In the genomic region with DNA sequence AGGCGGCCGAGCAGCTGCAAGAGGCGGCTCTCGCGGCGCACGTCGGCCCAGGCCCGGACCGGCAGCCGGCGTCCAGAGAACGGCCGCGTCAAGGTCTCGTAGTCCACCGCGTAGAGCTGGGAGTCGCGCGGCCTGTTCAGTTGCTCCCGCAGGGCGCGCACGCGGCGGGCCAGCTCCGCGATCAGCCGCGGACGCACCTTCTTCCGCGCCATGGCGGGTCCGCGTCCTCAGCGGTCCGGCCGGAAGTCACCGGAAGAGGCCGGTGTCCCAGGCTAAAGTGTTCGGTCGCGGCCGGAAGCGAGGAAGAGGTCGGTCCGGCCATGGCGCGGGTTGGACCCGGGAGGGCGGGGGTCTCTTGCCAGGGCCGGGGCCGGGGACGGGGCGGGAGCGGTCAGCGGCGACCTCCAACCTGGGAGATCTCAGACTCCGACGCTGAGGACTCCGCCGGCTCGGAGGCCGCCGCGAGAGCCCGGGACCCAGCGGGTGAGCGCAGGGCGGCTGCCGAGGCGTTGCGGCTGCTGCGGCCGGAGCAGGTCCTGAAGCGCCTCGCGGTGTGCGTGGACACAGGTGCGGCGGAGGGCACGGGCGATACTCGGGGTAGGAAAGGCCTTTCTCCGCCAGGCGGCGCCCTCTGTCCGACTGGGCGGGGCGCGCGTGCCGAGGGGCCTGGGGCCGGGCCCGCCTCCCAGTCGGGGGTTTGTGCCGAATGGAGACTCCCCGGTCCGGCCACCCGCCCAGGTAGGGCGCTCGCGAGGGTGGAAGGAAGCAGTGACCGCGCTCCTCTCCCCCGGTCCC, we compare ENCODE assay signal across 8 cellular contexts. TPM values are rescaled to one million over a fixed set of nuclear protein-coding genes. Genes with fewer than 3 reads are reported as not detected.
DNase-seq lines count a peak whose midpoint lies in the region; ATAC-seq and TF ChIP-seq lines count a peak whose summit lies in the region.

Gene MRPS34, minus strand, starts transcription at position 227 of the 795 bp plus-strand sequence. Its CDS starts 15 bp downstream, at position 212.

- CTCF ChIA-PET in BJ (lab: Yijun Ruan, JAX): interaction anchor here (0.6 to 1.9 kb wide), 7 partner anchors 9 to 81 kb away, joined by 3 to 11 read pairs (median 3); partner anchors contain the start of genes MAPK8IP3, NUBP2 and SPSB3

- H3K27ac ChIP-seq in HUES6 (ENCODE audit: low read depth, low read length): peak within 1 kb of the TSS; percentile 94
- H3K27ac ChIP-seq in OCI-LY1 (ENCODE audit: low read depth, low read length, poor library complexity, severe bottlenecking): peak within 1 kb of the TSS; percentile 83
- peak within 1 kb of the TSS; percentile 90 to 91 for H3K27ac ChIP-seq in mucosa of rectum (ENCODE audit: low read depth in 2 of 2, low read length in 2 of 2)

- H3K4me1 ChIP-seq in HUES6 (ENCODE audit: control insufficient read depth, insufficient read depth, low read length): peaks cover 15% of the 10 kb centered on the region
- H3K4me1 ChIP-seq in OCI-LY1 (ENCODE audit: insufficient read depth, low read length, severe bottlenecking): peaks cover 22% of the 10 kb centered on the region
- H3K4me1 ChIP-seq in mucosa of rectum (ENCODE audit: control insufficient read depth in 2 of 2, insufficient read depth in 2 of 2, low read length in 2 of 2): peaks cover 27 to 34% of the 10 kb centered on the region in 2 donors

- H3K4me3 ChIP-seq in BJ (ENCODE audit: low read depth, low read length) (peak within 1 kb of the TSS; percentile 92), HUES6 (ENCODE audit: low read depth, low read length) (peak within 1 kb of the TSS; percentile 99), OCI-LY1 (ENCODE audit: low read depth, low read length, poor library complexity, severe bottlenecking) (peak within 1 kb of the TSS; percentile 85), epithelial cell of proximal tubule (ENCODE audit: low read depth, low read length) (peak within 1 kb of the TSS; percentile 85), mucosa of rectum (ENCODE audit: low read length in 2 of 2) (peak within 1 kb of the TSS; percentile 81 to 88)

- no peak within 1 kb of the TSS for H2AFZ ChIP-seq in OCI-LY1 (ENCODE audit: low read length)

- H3K79me2 ChIP-seq in OCI-LY1 (ENCODE audit: insufficient read depth, low read length): 0 out of 2 replicates have a peak, but pooled peaks cover 3% of the 10 kb centered on the region

- ATAC-seq in GM19324 (IDR thresholded peaks at IDR 0.05; ENCODE audit: low FRiP score, unreplicated experiment): peak; percentile 58

- POLR2A ChIA-PET in BJ (lab: Charles Lee): interaction anchor here (0.6 kb wide), 1 partner anchor 68 kb away, joined by 4 read pairs; no protein-coding TSS in a partner anchor

- peak within 1 kb of the TSS; percentile 98 for H3K9ac ChIP-seq in HUES6 (ENCODE audit: low read length)
- H3K9ac ChIP-seq in OCI-LY1 (ENCODE audit: low read length): peak within 1 kb of the TSS; percentile 88
- peak within 1 kb of the TSS; percentile 78 to 79 for H3K9ac ChIP-seq in mucosa of rectum (ENCODE audit: low read depth in 1 of 2, low read length in 2 of 2)

- H3F3A ChIP-seq in OCI-LY1 (ENCODE audit: insufficient read depth, low read length): no peaks in the 10 kb centered on the region

- H3K9me2 ChIP-seq in OCI-LY1 (ENCODE audit: low read depth, low read length): no peaks in the 10 kb centered on the region

- H3K4me2 ChIP-seq in OCI-LY1 (ENCODE audit: low read length): peak within 1 kb of the TSS; percentile 91

- H3K36me3 ChIP-seq in BJ (ENCODE audit: control insufficient read depth, insufficient read depth, low read length) (peaks cover 35% of the 10 kb centered on the region), HUES6 (ENCODE audit: control insufficient read depth, insufficient read depth, low read length) (peaks cover 46% of the 10 kb centered on the region), OCI-LY1 (ENCODE audit: insufficient read depth, low read length) (peaks cover 43% of the 10 kb centered on the region), mucosa of rectum (ENCODE audit: control insufficient read depth in 2 of 2, insufficient read depth in 2 of 2, low read length in 2 of 2) (peaks cover 19 to 32% of the 10 kb centered on the region in 2 donors)

- H3K9me3 ChIP-seq in HUES6 (ENCODE audit: control insufficient read depth, insufficient read depth, low read depth, low read length) (no peaks in the 10 kb centered on the region), OCI-LY1 (ENCODE audit: low read length) (no peaks in the 10 kb centered on the region), mucosa of rectum (ENCODE audit: control insufficient read depth in 2 of 2, low read length in 2 of 2) (no peaks in the 10 kb centered on the region)

- DNase-seq in BJ (ENCODE audit: low read depth) (no peak), activated T-cell treated with anti-CD3 and anti-CD28 coated beads for 4 hours (peak; percentile 68), epithelial cell of proximal tubule (ENCODE audit: low read depth) (no peak)
- DNase-seq in stimulated activated CD8-positive, alpha-beta memory T cell treated with anti-CD3 and anti-CD28 coated beads, Interleukin-4, amount 100 ng/mL, for 4 hours (ENCODE audit: low read depth in 2 of 2, low spot score in 1 of 2): peak; percentile 53

- TF ChIP-seq CTCF in BJ (IDR thresholded peaks at IDR 0.05; ENCODE audit: insufficient read depth, low read depth, low read length) (peak; percentile 62), OCI-LY1 (IDR thresholded peaks at IDR 0.05; ENCODE audit: low read length) (peak; percentile 83), epithelial cell of proximal tubule (conservative IDR thresholded peaks at IDR 0.05; ENCODE audit: low read depth, low read length) (peak; percentile 66)

- no peaks in the 10 kb centered on the region for H4K20me1 ChIP-seq in OCI-LY1 (ENCODE audit: insufficient read depth, low read length)

- H3K27me3 ChIP-seq in BJ (ENCODE audit: control insufficient read depth, insufficient read depth, low read length): no peaks in the 10 kb centered on the region
- H3K27me3 ChIP-seq in HUES6 (ENCODE audit: control insufficient read depth, insufficient read depth, low read length): no peaks in the 10 kb centered on the region
- H3K27me3 ChIP-seq in OCI-LY1 (ENCODE audit: insufficient read depth, low read length): no peaks in the 10 kb centered on the region
- H3K27me3 ChIP-seq in mucosa of rectum (ENCODE audit: control insufficient read depth in 2 of 2, insufficient read depth in 2 of 2, low read length in 2 of 2): no peaks in the 10 kb centered on the region

RNA-seq across cellular contexts. Expression of gene MRPS34, which starts in this region (rescaled TPM):
- 64.2 and 69.6 TPM in 2 replicates for polyA plus RNA-seq in BJ (2011; rRNA removed)
- 9.1 and 20.5 TPM in 2 replicates for polyA minus RNA-seq in BJ (2011; rRNA and poly(A)+ RNA removed)
- total RNA-seq in epithelial cell of proximal tubule: 167 and 227 TPM in 2 replicates

Comparison
In these comparisons a context has a peak if more than half of its experiments do, and no peak if none do; other contexts are left out.
1. DNase-seq: peak in activated T-cell treated with anti-CD3 and anti-CD28 coated beads for 4 hours (single experiment) and stimulated activated CD8-positive, alpha-beta memory T cell treated with anti-CD3 and anti-CD28 coated beads, Interleukin-4, amount 100 ng/mL, for 4 hours (2 of 2); none in BJ (single experiment) and epithelial cell of proximal tubule (single experiment).
2. Peak in every context shown above with its lines, with median percentiles within 50 percentile points of each other: H3K4me3 ChIP-seq, CTCF ChIP-seq, H3K27ac ChIP-seq and H3K9ac ChIP-seq.